In genomic region chr10:51074238-51075028, GRCh38 we compare ENCODE assay signal across 8 cellular contexts. TPM values are rescaled to one million over a fixed set of nuclear protein-coding genes. Genes with fewer than 3 reads are reported as not detected.
DNase-seq lines count a peak whose midpoint lies in the region; ATAC-seq and TF ChIP-seq lines count a peak whose summit lies in the region.

TSS of gene PRKG1 (plus strand) at chr10:51074487.

- H3K27me3 Mint-ChIP-seq in activated naive CD4-positive, alpha-beta T cell treated with anti-CD3 and anti-CD28 coated beads for 36 hours (ENCODE audit: low read depth) = peaks cover 37% of the 10 kb centered on the region
- peaks cover 88% of the 10 kb centered on the region for H3K27me3 Mint-ChIP-seq in MCF 10A (ENCODE audit: insufficient read depth, unreplicated experiment)

- TF ChIP-seq CTCF in MCF 10A (IDR thresholded peaks at IDR 0.05; ENCODE audit: unreplicated experiment) = no peak

- no peaks in the 10 kb centered on the region for H3K36me3 ChIP-seq in iPS DF 6.9 (ENCODE audit: control insufficient read depth, insufficient read depth, low read length)

- H3K9me3 Mint-ChIP-seq in activated naive CD4-positive, alpha-beta T cell treated with anti-CD3 and anti-CD28 coated beads for 36 hours = no peaks in the 10 kb centered on the region
- no peaks in the 10 kb centered on the region for H3K9me3 Mint-ChIP-seq in MCF 10A (ENCODE audit: unreplicated experiment)

- intact Hi-C loops in activated naive CD4-positive, alpha-beta T cell treated with anti-CD3 and anti-CD28 coated beads for 36 hours (cut with micrococcal nuclease) = loop anchor here (10.0 kb wide), 1 partner anchor 70 kb away; no protein-coding TSS in a partner anchor
- intact Hi-C loops in MCF 10A (cut with micrococcal nuclease) = loop anchor here (1.0 to 10.0 kb wide), 2 partner anchors 100 to 323 kb away; no protein-coding TSS in a partner anchor

- H3K4me1 Mint-ChIP-seq in activated naive CD4-positive, alpha-beta T cell treated with anti-CD3 and anti-CD28 coated beads for 36 hours (ENCODE audit: low read depth) = peaks cover 15% of the 10 kb centered on the region
- no peaks in the 10 kb centered on the region for H3K4me1 Mint-ChIP-seq in MCF 10A (ENCODE audit: insufficient read depth, unreplicated experiment)

- H3K27ac ChIP-seq in iPS DF 6.9 (ENCODE audit: low read length) = no peak within 1 kb of the TSS

- 0 out of 2 replicates have a peak, but pooled peaks cover 2% of the 10 kb centered on the region for H3K4me1 ChIP-seq in iPS DF 6.9 (ENCODE audit: control insufficient read depth, insufficient read depth, low read length)

- no peak within 1 kb of the TSS for H3K27ac Mint-ChIP-seq in activated naive CD4-positive, alpha-beta T cell treated with anti-CD3 and anti-CD28 coated beads for 36 hours
- peak within 1 kb of the TSS; percentile 17 for H3K27ac Mint-ChIP-seq in MCF 10A (ENCODE audit: low read depth, unreplicated experiment)

- POLR2A ChIA-PET in MCF 10A (lab: Yijun Ruan, JAX) = interaction anchor here (0.7 kb wide), 1 partner anchor 38 kb away, joined by 3 read pairs; no protein-coding TSS in a partner anchor

- no peak for ATAC-seq in HG03280 (IDR thresholded peaks at IDR 0.05; ENCODE audit: unreplicated experiment)

- H3K27me3 ChIP-seq in iPS DF 6.9 (ENCODE audit: control insufficient read depth, insufficient read depth, low read length) = no peaks in the 10 kb centered on the region

- peak within 1 kb of the TSS; percentile 73 for H3K4me3 Mint-ChIP-seq in activated naive CD4-positive, alpha-beta T cell treated with anti-CD3 and anti-CD28 coated beads for 36 hours
- H3K4me3 Mint-ChIP-seq in MCF 10A (ENCODE audit: unreplicated experiment) = peak within 1 kb of the TSS; percentile 80

- WGBS in iPS DF 6.9 (ENCODE audit: insufficient coverage, insufficient read length) = no CpG with 5 or more reads among the region's 59 CpGs

- peak within 1 kb of the TSS; percentile 62; the same call in 1 of the 2 replicates for H3K4me3 ChIP-seq in iPS DF 6.9 (ENCODE audit: low read length)

- no peaks in the 10 kb centered on the region for H3K9me3 ChIP-seq in iPS DF 6.9 (ENCODE audit: control insufficient read depth, insufficient read depth, low read length)

- no TSS peak for BruUV-seq in MCF 10A (replicated peaks; lab: Mats Ljungman, UMichigan)

- CTCF ChIA-PET in activated naive CD4-positive, alpha-beta T cell treated with anti-CD3 and anti-CD28 coated beads for 36 hours (lab: Charles Lee) = interaction anchor here (0.6 kb wide), 1 partner anchor 13 kb away, joined by 3 read pairs; no protein-coding TSS in a partner anchor
- CTCF ChIA-PET in MCF 10A (lab: Yijun Ruan, JAX) = interaction anchor here (0.6 to 1.2 kb wide), 6 partner anchors 11 to 1094 kb away, joined by 3 to 4 read pairs (median 4); no protein-coding TSS in a partner anchor

- peak; percentile 5 for DNase-seq in activated naive CD4-positive, alpha-beta T cell treated with anti-CD3 and anti-CD28 coated beads for 36 hours
- DNase-seq in activated naive CD4-positive, alpha-beta T cell treated with anti-CD3 and anti-CD28 coated beads, Interleukin-2, amount 50 U/mL, for 16 hours = no peak
- DNase-seq in NCI-H524 treated with DMSO at 0.1 percent for 48 hours (lab: John Stamatoyannopoulos, UW) (peak; percentile 30), MCF 10A (ENCODE audit: unreplicated experiment) (no peak), iPS DF 6.9 (ENCODE audit: low read depth, low spot score) (peak; percentile 54), pulmonary artery endothelial cell (ENCODE audit: low read depth, low spot score) (peak; percentile 7), RKO (ENCODE audit: low spot score) (no peak)

- no peaks in the 10 kb centered on the region for H3K36me3 Mint-ChIP-seq in activated naive CD4-positive, alpha-beta T cell treated with anti-CD3 and anti-CD28 coated beads for 36 hours (ENCODE audit: low read depth)
- H3K36me3 Mint-ChIP-seq in MCF 10A (ENCODE audit: insufficient read depth, unreplicated experiment) = no peaks in the 10 kb centered on the region

RNA-seq across cellular contexts. Expression of gene PRKG1, which starts in this region (rescaled TPM):
- total RNA-seq in activated naive CD4-positive, alpha-beta T cell treated with anti-CD3 and anti-CD28 coated beads for 36 hours = not detected
- total RNA-seq in MCF 10A (2022) = 0.09 and 0.10 TPM in 2 replicates
- 1.3 TPM in 2 replicates for total RNA-seq in pulmonary artery endothelial cell

Comparison
In these comparisons a context has a peak if more than half of its experiments do, and no peak if none do; other contexts are left out.
1. Peak in DNase-seq in activated naive CD4-positive, alpha-beta T cell treated with anti-CD3 and anti-CD28 coated beads for 36 hours; RNA of the gene not detected or under 1 TPM.
2. DNase-seq: peak in NCI-H524 treated with DMSO at 0.1 percent for 48 hours (single experiment), iPS DF 6.9 (single experiment) and pulmonary artery endothelial cell (single experiment); none in activated naive CD4-positive, alpha-beta T cell treated with anti-CD3 and anti-CD28 coated beads, Interleukin-2, amount 50 U/mL, for 16 hours (single experiment), MCF 10A (single experiment) and RKO (single experiment).